1 cellular context compared by ENCODE assay signal in genomic region chr6:142838821-142839685, GRCh38.
TF ChIP-seq lines count a peak whose summit lies in the region.

No MANE protein-coding gene starts in this region.

TF ChIP-seq in GM23338, 12 proteins besides CTCF, POLR2A, EP300 and RAD21 (continued from another document):
- TF ChIP-seq ZNF462 (CRISPR knock-in tag; IDR thresholded peaks at IDR 0.05) (no peak), POLR2AphosphoS5 (IDR thresholded peaks at IDR 0.05; ENCODE audit: low read depth) (no peak), REST (IDR thresholded peaks at IDR 0.05; ENCODE audit: unreplicated experiment) (no peak), STAT1 (IDR thresholded peaks at IDR 0.05; ENCODE audit: unreplicated experiment) (no peak), CREB1 (CRISPR knock-in tag; IDR thresholded peaks at IDR 0.05; ENCODE audit: low read depth) (no peak), NANOG (IDR thresholded peaks at IDR 0.05; ENCODE audit: borderline replicate concordance) (no peak)
